17 cellular contexts compared by ENCODE assay signal in the genomic region with DNA sequence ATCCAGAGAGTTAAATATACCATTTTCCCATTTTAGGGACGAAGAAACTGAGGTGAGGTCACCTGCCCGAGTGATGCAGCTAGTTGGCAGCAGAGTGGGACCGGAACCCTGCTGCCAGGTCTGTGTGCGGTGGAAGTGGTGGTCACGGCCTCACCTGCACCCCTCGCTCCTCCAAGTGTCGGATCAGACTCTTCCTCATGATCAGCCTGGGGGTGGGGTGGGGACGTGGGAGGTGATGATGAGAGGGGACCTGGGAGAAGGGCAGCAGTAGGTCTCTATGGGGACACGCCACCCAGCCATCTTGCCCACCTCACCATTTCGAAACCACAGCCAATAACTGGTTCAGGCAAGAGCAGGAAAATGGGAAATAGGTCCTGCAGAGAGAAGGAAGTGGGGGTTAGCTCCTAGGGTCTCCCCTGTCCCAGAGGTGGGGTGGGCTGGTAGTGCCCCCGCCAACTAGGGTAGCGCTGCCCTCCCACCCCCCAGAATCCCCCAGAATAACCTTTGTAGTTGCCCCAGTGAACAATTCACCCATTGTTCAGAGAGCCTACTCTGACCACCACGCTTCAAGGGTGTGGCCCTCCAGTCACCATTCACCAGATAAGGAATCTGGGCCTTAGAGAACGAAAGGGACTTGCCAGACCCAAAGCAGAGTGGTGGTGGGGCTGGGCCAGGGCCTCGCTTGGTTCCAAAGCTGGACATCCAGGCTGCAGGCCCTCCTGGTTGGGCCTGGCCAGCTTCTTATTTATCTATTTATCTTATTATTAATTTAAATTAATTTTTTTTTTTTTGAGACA. TPM values are rescaled to one million over a fixed set of nuclear protein-coding genes. Genes with fewer than 3 reads are reported as not detected.
A peak's percentile ranks its signal among the peaks of the same experiment; 100 is the strongest.
DNase-seq lines count a peak whose midpoint lies in the region; ATAC-seq, FAIRE-seq and TF ChIP-seq lines count a peak whose summit lies in the region.
"Had no signal": no experiment of that assay in that cellular context is flagged by ENCODE, and none has a peak within 500 bp of the region (broad histone marks: within the 10 kb centered on the region; RNA-seq: fewer than 3 reads in every experiment).

No MANE protein-coding gene starts in this region.

- TF ChIP-seq RAD21 in H1 (IDR thresholded peaks at IDR 0.05 in 1 of 2, conservative IDR thresholded peaks at IDR 0.05 in 1 of 2; ENCODE audit: low read depth in 2 of 2, low read length in 2 of 2): no peak

- H4K20me1 ChIP-seq in H1 (replicated peaks in 1 of 2; ENCODE audit: control insufficient read depth in 1 of 2, insufficient read depth in 2 of 2, low read length in 2 of 2): peaks cover 3 to 16% of the 10 kb centered on the region in 2 experiments

- H2BK15ac ChIP-seq in H1 (ENCODE audit: low read length): no peak overlapping the region

- H3K36me3 ChIP-seq in H1 (ENCODE audit: control insufficient read depth in 2 of 4, insufficient read depth in 4 of 4, low read length in 3 of 4) (peaks cover 9 to 19% (median 14%) of the 10 kb centered on the region in 4 experiments; a peak in 7 of 8 replicates), mucosa of descending colon (ENCODE audit: low read depth) (peaks cover 5% of the 10 kb centered on the region)
- H3K36me3 ChIP-seq: BE2C, HAP-1 had no signal

- no peak overlapping the region for H3K27ac ChIP-seq in H1 (ENCODE audit: low read depth, low read length)

- peaks cover 0 to 8% (median 5%) of the 10 kb centered on the region in 4 experiments; a peak in 5 of 7 replicates for H3K4me1 ChIP-seq in H1 (replicated peaks in 1 of 4; ENCODE audit: control insufficient read depth in 3 of 4, insufficient read depth in 4 of 4, low read length in 3 of 4)
- H3K4me1 ChIP-seq in mucosa of descending colon (ENCODE audit: low read depth): peaks cover 3% of the 10 kb centered on the region
- H3K4me1 ChIP-seq: HAP-1 had no signal

- intact Hi-C loops in mucosa of descending colon (cut with DNase I, micrococcal nuclease): no loop called here

- CTCF ChIA-PET in H1 (lab: Charles Lee; ENCODE audit: partially characterized antibody): no interaction called here

- H3K23ac ChIP-seq in H1 (ENCODE audit: insufficient read length): no peak overlapping the region

- ATAC-seq in mucosa of descending colon (no peak), GM21381 (IDR thresholded peaks at IDR 0.05; ENCODE audit: unreplicated experiment) (no peak)

- H3K79me2 ChIP-seq in H1 (ENCODE audit: control insufficient read depth in 1 of 2, insufficient read depth in 2 of 2, low read length in 2 of 2): peaks cover 0 to 13% of the 10 kb centered on the region in 2 experiments; a peak in 2 of 4 replicates

- H3K9me3 ChIP-seq in H1 (ENCODE audit: insufficient read depth in 2 of 2, low read depth in 1 of 2, low read length in 1 of 2) (no peaks in the 10 kb centered on the region), mucosa of descending colon (no peaks in the 10 kb centered on the region)
- H3K9me3 ChIP-seq: BE2C, Caco-2, HAP-1 had no signal

- no peak for TF ChIP-seq EP300 in H1 (IDR thresholded peaks at IDR 0.05; ENCODE audit: borderline replicate concordance in 1 of 2, low read depth in 2 of 2, low read length in 2 of 2)

- FAIRE-seq in H1 (lab: Jason Lieb, UNC): no peak
- FAIRE-seq: D721Med, G401.6, GM12891 had no signal

- no peak overlapping the region for H2AK5ac ChIP-seq in H1 (ENCODE audit: low read depth, low read length)

- H3K23me2 ChIP-seq in H1 (ENCODE audit: low read depth, low read length): no peaks in the 10 kb centered on the region

- H3K18ac ChIP-seq in H1 (ENCODE audit: extremely low read depth, low read length): no peak overlapping the region

- H2BK120ac ChIP-seq in H1 (replicated peaks; ENCODE audit: low read depth, low read length): no peak overlapping the region

- no peak overlapping the region for H4K91ac ChIP-seq in H1 (replicated peaks; ENCODE audit: insufficient read length, low read length)

- H2AFZ ChIP-seq in H1 (ENCODE audit: low read length): no peak overlapping the region

- H3K4me2 ChIP-seq in H1 (ENCODE audit: insufficient read depth in 1 of 2, low read depth in 2 of 2, low read length in 2 of 2): no peak overlapping the region

- no peak overlapping the region for H3K14ac ChIP-seq in H1 (ENCODE audit: insufficient read length)

- no peak overlapping the region for H2BK20ac ChIP-seq in H1 (ENCODE audit: low read length)

- DNase-seq in OCI-M1 (lab: John Stamatoyannopoulos, UW) (peak; percentile 52), H1 (ENCODE audit: low read depth in 1 of 2, low spot score in 2 of 2) (no peak), mucosa of descending colon (peak in 2 of 3 donors; percentile 21 to 33), NAMALWA (ENCODE audit: low spot score) (no peak), H4 (ENCODE audit: low spot score) (no peak)
- DNase-seq: BE2C; C1 segment of cervical spinal cord; Caco-2; CD4-positive, CD25-positive, alpha-beta regulatory T cell; CD8-positive, alpha-beta memory T cell; GOT3 had no signal

- no peak overlapping the region for H3K56ac ChIP-seq in H1 (replicated peaks; ENCODE audit: insufficient read length, low read depth, low read length)

- TF ChIP-seq CTCF in H1 (IDR thresholded peaks at IDR 0.05; ENCODE audit: control extremely low read depth in 1 of 3, insufficient read depth in 1 of 3, low read depth in 1 of 3, low read length in 3 of 3) (no peak), mucosa of descending colon (IDR thresholded peaks at IDR 0.05) (no peak)

- POLR2A ChIA-PET in H1 (lab: Charles Lee; ENCODE audit: partially characterized antibody): interaction anchor here (0.5 to 16.3 kb wide), 3 partner anchors 16 to 415 kb away, joined by 3 to 169 read pairs (median 3); partner anchors contain the start of genes TBX6 and YPEL3

- 93% methylated on average over 12 of the region's 15 CpGs; no CpG with 5 or more reads in 1 of the 2 experiments for WGBS in H1 (ENCODE audit: extremely low coverage in 1 of 2, insufficient coverage in 1 of 2, insufficient read length in 1 of 2, insufficient replicate concordance in 2 of 2, low coverage in 1 of 2, low lambda C conversion rate in 2 of 2, missing lambda C conversion rate in 1 of 2), 2 experiments

- no peak overlapping the region for H2BK5ac ChIP-seq in H1 (ENCODE audit: low read depth, low read length)

- H3K9ac ChIP-seq in H1 (replicated peaks in 1 of 4; ENCODE audit: extremely low read depth in 1 of 4, low read depth in 3 of 4, low read length in 3 of 4): no peak overlapping the region

- H3K27me3 ChIP-seq in H1 (replicated peaks in 1 of 4; ENCODE audit: control insufficient read depth in 3 of 4, extremely low read depth in 1 of 4, insufficient read depth in 3 of 4, low read length in 3 of 4): no peaks in the 10 kb centered on the region
- H3K27me3 ChIP-seq: BE2C had no signal

- H2BK12ac ChIP-seq in H1 (ENCODE audit: low read depth, low read length): no peak overlapping the region

- no peaks in the 10 kb centered on the region for H3K79me1 ChIP-seq in H1 (ENCODE audit: low read depth, low read length)

- peak overlapping the region; percentile 51; the same call in 1 of the 2 replicates for H4K8ac ChIP-seq in H1 (ENCODE audit: extremely low read depth, insufficient read depth, low read length)

- no peak overlapping the region for H4K5ac ChIP-seq in H1 (ENCODE audit: insufficient read length, low read depth, low read length)

- H3K4me3 ChIP-seq in H1 (ENCODE audit: extremely low read depth in 1 of 4, insufficient read depth in 2 of 4, low read depth in 3 of 4, low read length in 4 of 4): no peak overlapping the region
- H3K4me3 ChIP-seq in mucosa of descending colon: no peak overlapping the region
- H3K4me3 ChIP-seq: HAP-1 had no signal

- no peak overlapping the region for H3K4ac ChIP-seq in H1 (replicated peaks; ENCODE audit: insufficient read length, low read depth, low read length)

- peak in 1 of 2 experiments; percentile 53; a peak in 1 of 3 replicates for TF ChIP-seq POLR2A in H1 (IDR thresholded peaks at IDR 0.05; ENCODE audit: control extremely low read depth in 1 of 2, low read depth in 2 of 2, low read length in 2 of 2)

RNA-seq across cellular contexts. Expression of gene GDPD3, which starts 5.1 kb away (rescaled TPM):
- total RNA-seq in H1 (2021; fragmentation: NEBNext Ultra II Directional; extraction: Animal tissue kit (Norgen Biotek cat#: 25700)): 1.5 TPM in 1 of 2 replicates, not detected in the other
- polyA plus RNA-seq in H1 (2011; rRNA removed): 0.20 and 0.30 TPM in 2 replicates
- polyA plus RNA-seq in H1 (2011; cell fraction: cytosol; rRNA removed): 0.35 TPM
- polyA plus RNA-seq in H1 (2011; cell fraction: nucleus; rRNA removed): 1.7 TPM
- 1.9 to 4.0 TPM (median 2.5 TPM) in 4 replicates for polyA plus RNA-seq in H1 (2012, experiment 1 of 2)
- 0.29 TPM for polyA plus RNA-seq in H1 (2012, experiment 2 of 2)
- 1.3 TPM for polyA plus RNA-seq in H1 (2013, experiment 1 of 2)
- 1.7 TPM for polyA plus RNA-seq in H1 (2013, experiment 2 of 2)
- polyA minus RNA-seq in H1 (2011; rRNA and poly(A)+ RNA removed): not detected in 2 replicates
- polyA minus RNA-seq in H1 (2011; cell fraction: cytosol; rRNA and poly(A)+ RNA removed): not detected
- not detected for polyA minus RNA-seq in H1 (2011; cell fraction: nucleus; rRNA and poly(A)+ RNA removed)
- 10 to 100 TPM; 29.6 to 75.3 (median 51.7) TPM for total RNA-seq in mucosa of descending colon
- total RNA-seq in H4 (2014; rRNA removed; shearing (Covaris generic)): not detected in 2 replicates
- polyA plus RNA-seq: CD8-positive, alpha-beta memory T cell had no signal

RNA-seq across cellular contexts. Expression of gene YPEL3, which starts 12.2 kb away (rescaled TPM):
- total RNA-seq in H1 (2021; fragmentation: NEBNext Ultra II Directional; extraction: Animal tissue kit (Norgen Biotek cat#: 25700)): 40.3 and 43.2 TPM in 2 replicates
- polyA plus RNA-seq in H1 (2011; rRNA removed): 53.3 and 91.8 TPM in 2 replicates
- polyA plus RNA-seq in H1 (2011; cell fraction: cytosol; rRNA removed): 49.2 TPM
- polyA plus RNA-seq in H1 (2011; cell fraction: nucleus; rRNA removed): 126 TPM
- 53.5 to 72.5 TPM (median 65.8 TPM) in 4 replicates for polyA plus RNA-seq in H1 (2012, experiment 1 of 2)
- 62.9 TPM for polyA plus RNA-seq in H1 (2012, experiment 2 of 2)
- 35.3 TPM for polyA plus RNA-seq in H1 (2013, experiment 1 of 2)
- polyA plus RNA-seq in H1 (2013, experiment 2 of 2): 36.6 TPM
- polyA minus RNA-seq in H1 (2011; rRNA and poly(A)+ RNA removed): 10.7 and 15.9 TPM in 2 replicates
- polyA minus RNA-seq in H1 (2011; cell fraction: cytosol; rRNA and poly(A)+ RNA removed): 17.5 TPM
- polyA minus RNA-seq in H1 (2011; cell fraction: nucleus; rRNA and poly(A)+ RNA removed): 27.2 TPM
- 10 to 100 TPM; 30.5 to 78.4 (median 69.3) TPM for total RNA-seq in mucosa of descending colon
- total RNA-seq in H4 (2014; rRNA removed; shearing (Covaris generic)): 4.1 and 6.7 TPM in 2 replicates

RNA-seq across cellular contexts. Expression of gene MAPK3, which starts 14.8 kb away (rescaled TPM):
- total RNA-seq in H1 (2021; fragmentation: NEBNext Ultra II Directional; extraction: Animal tissue kit (Norgen Biotek cat#: 25700)): 28.7 and 40.1 TPM in 2 replicates
- 67.9 and 96.1 TPM in 2 replicates for polyA plus RNA-seq in H1 (2011; rRNA removed)
- polyA plus RNA-seq in H1 (2011; cell fraction: cytosol; rRNA removed): 37.9 TPM
- 60.8 TPM for polyA plus RNA-seq in H1 (2011; cell fraction: nucleus; rRNA removed)
- 26.6 to 38.0 TPM (median 31.9 TPM) in 4 replicates for polyA plus RNA-seq in H1 (2012, experiment 1 of 2)
- polyA plus RNA-seq in H1 (2012, experiment 2 of 2): 49.5 TPM
- 38.1 TPM for polyA plus RNA-seq in H1 (2013, experiment 1 of 2)
- 43.5 TPM for polyA plus RNA-seq in H1 (2013, experiment 2 of 2)
- 17.3 and 24.2 TPM in 2 replicates for polyA minus RNA-seq in H1 (2011; rRNA and poly(A)+ RNA removed)
- polyA minus RNA-seq in H1 (2011; cell fraction: cytosol; rRNA and poly(A)+ RNA removed): 11.2 TPM
- 17.0 TPM for polyA minus RNA-seq in H1 (2011; cell fraction: nucleus; rRNA and poly(A)+ RNA removed)
- 100 to 1,000 TPM; 200 to 378 (median 285) TPM for total RNA-seq in mucosa of descending colon
- 18.3 and 26.6 TPM in 2 replicates for total RNA-seq in H4 (2014; rRNA removed; shearing (Covaris generic))

RNA-seq across cellular contexts. Expression of gene TBX6, which starts 16.5 kb away (rescaled TPM):
- 2.3 and 2.8 TPM in 2 replicates for total RNA-seq in H1 (2021; fragmentation: NEBNext Ultra II Directional; extraction: Animal tissue kit (Norgen Biotek cat#: 25700))
- polyA plus RNA-seq in H1 (2011; rRNA removed): 2.2 and 3.6 TPM in 2 replicates
- 1.5 TPM for polyA plus RNA-seq in H1 (2011; cell fraction: cytosol; rRNA removed)
- polyA plus RNA-seq in H1 (2011; cell fraction: nucleus; rRNA removed): 4.9 TPM
- 2.1 to 4.8 TPM (median 3.4 TPM) in 4 replicates for polyA plus RNA-seq in H1 (2012, experiment 1 of 2)
- 3.3 TPM for polyA plus RNA-seq in H1 (2012, experiment 2 of 2)
- 2.4 TPM for polyA plus RNA-seq in H1 (2013, experiment 1 of 2)
- 2.0 TPM for polyA plus RNA-seq in H1 (2013, experiment 2 of 2)
- 0.20 and 0.44 TPM in 2 replicates for polyA minus RNA-seq in H1 (2011; rRNA and poly(A)+ RNA removed)
- 1.6 TPM for polyA minus RNA-seq in H1 (2011; cell fraction: cytosol; rRNA and poly(A)+ RNA removed)
- 1.8 TPM for polyA minus RNA-seq in H1 (2011; cell fraction: nucleus; rRNA and poly(A)+ RNA removed)
- 1 to 10 TPM in 1 of 3 donors, under 1 TPM in 2; 0.63 to 1.9 (median 0.90) TPM for total RNA-seq in mucosa of descending colon
- not detected in 2 replicates for total RNA-seq in H4 (2014; rRNA removed; shearing (Covaris generic))
- total RNA-seq: A172 had no signal
- polyA plus RNA-seq: CD8-positive, alpha-beta memory T cell had no signal

RNA-seq across cellular contexts. Expression of gene PPP4C, which starts 32.5 kb away (rescaled TPM):
- total RNA-seq in H1 (2021; fragmentation: NEBNext Ultra II Directional; extraction: Animal tissue kit (Norgen Biotek cat#: 25700)): 148 TPM in 2 replicates
- polyA plus RNA-seq in H1 (2011; rRNA removed): 298 and 355 TPM in 2 replicates
- 266 TPM for polyA plus RNA-seq in H1 (2011; cell fraction: cytosol; rRNA removed)
- 241 TPM for polyA plus RNA-seq in H1 (2011; cell fraction: nucleus; rRNA removed)
- polyA plus RNA-seq in H1 (2012, experiment 1 of 2): 134 to 209 TPM (median 190 TPM) in 4 replicates
- 229 TPM for polyA plus RNA-seq in H1 (2012, experiment 2 of 2)
- polyA plus RNA-seq in H1 (2013, experiment 1 of 2): 96.9 TPM
- 101 TPM for polyA plus RNA-seq in H1 (2013, experiment 2 of 2)
- 329 and 355 TPM in 2 replicates for polyA minus RNA-seq in H1 (2011; rRNA and poly(A)+ RNA removed)
- polyA minus RNA-seq in H1 (2011; cell fraction: cytosol; rRNA and poly(A)+ RNA removed): 125 TPM
- polyA minus RNA-seq in H1 (2011; cell fraction: nucleus; rRNA and poly(A)+ RNA removed): 62.4 TPM
- total RNA-seq in mucosa of descending colon: 100 to 1,000 TPM in 2 of 3 donors, 10 to 100 TPM in 1; 71.7 to 109 (median 102) TPM
- 117 and 139 TPM in 2 replicates for total RNA-seq in H4 (2014; rRNA removed; shearing (Covaris generic))

Comparison
In these comparisons a context has a peak if more than half of its experiments do, and no peak if none do; other contexts are left out.
1. DNase-seq: peak in OCI-M1 (single experiment) and mucosa of descending colon (2 of 3); none in H1 (0 of 2), NAMALWA (single experiment) and H4 (single experiment).
2. RNA of gene GDPD3, which starts 5.1 kb away (total RNA-seq): 29.6 to 75.3 TPM in mucosa of descending colon; 1.5 TPM in H1 and not detected in H4; every median in the first group is over 10 times any median in the second.